In genomic region chr5:149325166-149325735, GRCh38 we compare ENCODE assay signal across 17 cellular contexts. TPM values are rescaled to one million over a fixed set of nuclear protein-coding genes. Genes with fewer than 3 reads are reported as not detected.
DNase-seq lines count a peak whose midpoint lies in the region; ATAC-seq, FAIRE-seq and TF ChIP-seq lines count a peak whose summit lies in the region.
"Had no signal": no experiment of that assay in that cellular context is flagged by ENCODE, and none has a peak within 500 bp of the region (broad histone marks: within the 10 kb centered on the region; RNA-seq: fewer than 3 reads in every experiment).

No MANE protein-coding gene starts in this region.

- no peak overlapping the region for H3K4me3 ChIP-seq in MG63
- H3K4me3 ChIP-seq in bronchial epithelial cell (ENCODE audit: low read depth, low read length), result no peak overlapping the region
- H3K4me3 ChIP-seq: thyroid gland had no signal

- ATAC-seq in GM21825 (IDR thresholded peaks at IDR 0.05; ENCODE audit: unreplicated experiment), result no peak
- ATAC-seq in HG03460 (IDR thresholded peaks at IDR 0.05; ENCODE audit: unreplicated experiment), result no peak
- ATAC-seq: left colon; naive thymus-derived CD4-positive, alpha-beta T cell had no signal

- no peak for FAIRE-seq in bronchial epithelial cell (lab: Jason Lieb, UNC)
- FAIRE-seq: GM12891 had no signal

- H3K36me3 ChIP-seq in MG63 (no peaks in the 10 kb centered on the region; the same call in 1 of the 2 replicates), bronchial epithelial cell (ENCODE audit: control insufficient read depth, insufficient read depth, low read length) (no peaks in the 10 kb centered on the region)
- H3K36me3 ChIP-seq: thyroid gland had no signal

- DNase-seq in EH (ENCODE audit: low read depth), result peak; percentile 61
- DNase-seq in MG63, result peak; percentile 45
- peak; percentile 91 for DNase-seq in bronchial epithelial cell (ENCODE audit: low read depth)
- DNase-seq in myocyte (ENCODE audit: low read depth), result peak; percentile 70
- DNase-seq in GM20000 (ENCODE audit: low spot score), result no peak
- DNase-seq: activated CD8-positive, alpha-beta memory T cell treated with anti-CD3 and anti-CD28 coated beads for 24 hours; activated effector memory CD4-positive, alpha-beta T cell treated with Interleukin-2 at 50 U/mL for 16 hours; left colon; MM.1S; naive thymus-derived CD4-positive, alpha-beta T cell; NCI-H2227 treated with DMSO at 0.1 percent for 48 hours; stimulated activated CD8-positive, alpha-beta memory T cell treated with anti-CD3 and anti-CD28 coated beads, Interleukin-4, amount 100 ng/mL, for 48 hours; thyroid gland had no signal

- TF ChIP-seq CTCF in bronchial epithelial cell (IDR thresholded peaks at IDR 0.05; ENCODE audit: insufficient read depth, low read length, severe bottlenecking), result no peak
- no peak for TF ChIP-seq CTCF in GM20000 (IDR thresholded peaks at IDR 0.05; ENCODE audit: extremely low read depth, missing control alignments)

- H3K27me3 ChIP-seq in MG63 (no peaks in the 10 kb centered on the region), bronchial epithelial cell (ENCODE audit: control insufficient read depth, insufficient read depth, low read length) (no peaks in the 10 kb centered on the region)
- H3K27me3 ChIP-seq: thyroid gland had no signal

- no peaks in the 10 kb centered on the region for H3K9me3 ChIP-seq in MG63
- H3K9me3 ChIP-seq: thyroid gland had no signal

RNA-seq across cellular contexts. Expression of gene GRPEL2, which starts 20.0 kb away (rescaled TPM):
- 30.2 and 49.1 TPM in 2 replicates for total RNA-seq in MG63 (2014; rRNA removed; shearing (Covaris generic); ENCODE audit: low replicate concordance)
- total RNA-seq in bronchial epithelial cell (35.2 and 43.7 TPM in 2 replicates), myocyte (12.8 and 14.3 TPM in 2 replicates)
- 6.0 TPM for polyA plus RNA-seq in myocyte (2012)

RNA-seq across cellular contexts. Expression of gene PCYOX1L, which starts 32.6 kb away (rescaled TPM):
- total RNA-seq in MG63 (2014; rRNA removed; shearing (Covaris generic); ENCODE audit: low replicate concordance), result 6.4 and 16.6 TPM in 2 replicates
- total RNA-seq in bronchial epithelial cell, result 4.2 and 8.4 TPM in 2 replicates
- total RNA-seq in myocyte, result 8.1 and 10.5 TPM in 2 replicates
- polyA plus RNA-seq in myocyte (2012), result 9.3 TPM

RNA-seq across cellular contexts. Expression of gene AFAP1L1, which starts 53.6 kb away (rescaled TPM):
- total RNA-seq in MG63 (2014; rRNA removed; shearing (Covaris generic); ENCODE audit: low replicate concordance), result 8.1 and 16.2 TPM in 2 replicates
- total RNA-seq in bronchial epithelial cell (17.4 and 21.9 TPM in 2 replicates), myocyte (136 and 239 TPM in 2 replicates)
- polyA plus RNA-seq in myocyte (2012), result 44.8 TPM

RNA-seq across cellular contexts. Expression of gene IL17B, which starts 53.8 kb away (rescaled TPM):
- total RNA-seq in MG63 (2014; rRNA removed; shearing (Covaris generic); ENCODE audit: low replicate concordance), result not detected in 2 replicates
- total RNA-seq in bronchial epithelial cell, result not detected in 2 replicates
- total RNA-seq in myocyte, result 18.0 and 20.9 TPM in 2 replicates
- polyA plus RNA-seq in myocyte (2012), result 2.1 TPM
- total RNA-seq: HT-29; naive thymus-derived CD4-positive, alpha-beta T cell had no signal
- polyA plus RNA-seq: naive thymus-derived CD4-positive, alpha-beta T cell had no signal
